ENCODE assay signal across 25 cellular contexts in genomic region chr1:31133368-31133767, GRCh38.
"Had no signal": no experiment of that assay in that cellular context is flagged by ENCODE, and none has a peak within 500 bp of the region (broad histone marks: within the 10 kb centered on the region; RNA-seq: fewer than 3 reads in every experiment).

No MANE protein-coding gene starts in this region.

- DNase-seq: activated CD4-positive, alpha-beta T cell treated with anti-CD3 and anti-CD28 coated beads for 36 hours; activated CD4-positive, alpha-beta T cell treated with anti-CD3 and anti-CD28 coated beads, Interleukin-2, amount 10 ng/mL, durations not matched to agents 7 days and 5 days; activated CD4-positive, alpha-beta T cell treated with anti-CD3 and anti-CD28 coated beads, Interleukin-2, amount 50 U/mL, for 48 hours; activated CD8-positive, alpha-beta T cell treated with anti-CD3 and anti-CD28 coated beads, Interleukin-2, amount 10 ng/mL, durations not matched to agents 7 days and 5 days; activated gamma-delta T cell; activated naive CD4-positive, alpha-beta T cell treated with Interleukin-2 at 50 U/mL for 16 hours; activated naive CD8-positive, alpha-beta T cell treated with anti-CD3 and anti-CD28 coated beads, Interleukin-2, amount 10 ng/mL, durations not matched to agents 7 days and 5 days; activated T-cell treated with anti-CD3 and anti-CD28 coated beads, Interleukin-2, amount 50 U/mL, for 24 hours; amygdala; NCI-H1092 treated with DMSO at 0.1 percent for 48 hours; NCI-H1417; NCI-H146; NCI-H187; NCI-H2029 treated with DMSO at 0.1 percent for 48 hours; NCI-H2107; NCI-H226; NCI-H524 treated with DMSO at 0.1 percent for 48 hours; SHP77; SJCRH30; T1000 had no signal

- H3K9me3 ChIP-seq: ascending aorta, SJCRH30 had no signal

- ATAC-seq: activated CD4-positive, alpha-beta T cell treated with anti-CD3 and anti-CD28 coated beads for 36 hours; activated CD4-positive, CD25-positive, alpha-beta regulatory T cell treated with anti-CD3 and anti-CD28 coated beads, Interleukin-2, amount 50 U/mL, for 24 hours; activated CD8-positive, alpha-beta T cell treated with anti-CD3 and anti-CD28 coated beads, Interleukin-2, amount 10 ng/mL, durations not matched to agents 7 days and 5 days had no signal

- H3K27ac ChIP-seq: ascending aorta, cardiac muscle cell, SJCRH30, SK-N-MC had no signal

- H3K36me3 ChIP-seq: ascending aorta, cardiac muscle cell, SJCRH30 had no signal

- H3K4me1 ChIP-seq: ascending aorta, SJCRH30 had no signal

- FAIRE-seq: TTC549 had no signal

- H3K4me3 ChIP-seq: ascending aorta, cardiac muscle cell, SJCRH30, SK-N-MC had no signal

- H3K27me3 ChIP-seq: ascending aorta, cardiac muscle cell had no signal
